In genomic region chr9:89999534-90000370, GRCh38 we compare ENCODE assay signal across 8 cellular contexts.
A peak's percentile ranks its signal among the peaks of the same experiment; 100 is the strongest.
DNase-seq lines count a peak whose midpoint lies in the region; ATAC-seq and TF ChIP-seq lines count a peak whose summit lies in the region.

No MANE protein-coding gene starts in this region.

- peak overlapping the region; percentile 47 for H3K27ac Mint-ChIP-seq in activated CD4-positive, alpha-beta memory T cell treated with anti-CD3 and anti-CD28 coated beads, Interleukin-2, amount 10 ng/mL, durations not matched to agents 7 days and 5 days
- H3K27ac Mint-ChIP-seq in effector memory CD8-positive, alpha-beta T cell, result peak overlapping the region; percentile 33 to 81
- H3K27ac Mint-ChIP-seq in natural killer cell, result peak overlapping the region; percentile 14 to 62

- H3K9me3 Mint-ChIP-seq in activated CD4-positive, alpha-beta memory T cell treated with anti-CD3 and anti-CD28 coated beads, Interleukin-2, amount 10 ng/mL, durations not matched to agents 7 days and 5 days, result no peaks in the 10 kb centered on the region
- H3K9me3 Mint-ChIP-seq in effector memory CD8-positive, alpha-beta T cell, result no peaks in the 10 kb centered on the region
- H3K9me3 Mint-ChIP-seq in natural killer cell, result no peaks in the 10 kb centered on the region

- POLR2A ChIA-PET in activated CD4-positive, alpha-beta memory T cell treated with anti-CD3 and anti-CD28 coated beads, Interleukin-2, amount 10 ng/mL, durations not matched to agents 7 days and 5 days (lab: Charles Lee), result interaction anchor here (0.8 to 1.9 kb wide), 4 partner anchors 10 to 399 kb away, joined by 3 to 6 read pairs (median 4); no protein-coding TSS in a partner anchor

- peaks cover 8% of the 10 kb centered on the region for H3K27me3 Mint-ChIP-seq in activated CD4-positive, alpha-beta memory T cell treated with anti-CD3 and anti-CD28 coated beads, Interleukin-2, amount 10 ng/mL, durations not matched to agents 7 days and 5 days
- H3K27me3 Mint-ChIP-seq in effector memory CD8-positive, alpha-beta T cell, result peaks cover 9% of the 10 kb centered on the region in 2 donors
- H3K27me3 Mint-ChIP-seq in natural killer cell (ENCODE audit: low read depth in 2 of 2), result no peaks in the 10 kb centered on the region

- CTCF ChIA-PET in activated CD4-positive, alpha-beta memory T cell treated with anti-CD3 and anti-CD28 coated beads, Interleukin-2, amount 10 ng/mL, durations not matched to agents 7 days and 5 days (lab: Charles Lee), result interaction anchor here (0.7 to 2.2 kb wide), 5 partner anchors 9 to 406 kb away, joined by 3 to 10 read pairs (median 4); no protein-coding TSS in a partner anchor

- H3K4me3 ChIP-seq in subcutaneous abdominal adipose tissue (ENCODE audit: low read depth in 1 of 5, low read length in 5 of 5), result peak overlapping the region; percentile 50 to 54 (median 54)

- intact Hi-C loops in natural killer cell (cut with micrococcal nuclease), result no loop called here

- H3K4me1 Mint-ChIP-seq in activated CD4-positive, alpha-beta memory T cell treated with anti-CD3 and anti-CD28 coated beads, Interleukin-2, amount 10 ng/mL, durations not matched to agents 7 days and 5 days, result peaks cover 28% of the 10 kb centered on the region
- peaks cover 0 to 16% of the 10 kb centered on the region in 2 donors for H3K4me1 Mint-ChIP-seq in effector memory CD8-positive, alpha-beta T cell (ENCODE audit: low read depth in 2 of 2)
- peaks cover 24 to 29% of the 10 kb centered on the region in 2 donors for H3K4me1 Mint-ChIP-seq in natural killer cell

- H3K4me3 Mint-ChIP-seq in activated CD4-positive, alpha-beta memory T cell treated with anti-CD3 and anti-CD28 coated beads, Interleukin-2, amount 10 ng/mL, durations not matched to agents 7 days and 5 days, result peak overlapping the region; percentile 12
- H3K4me3 Mint-ChIP-seq in effector memory CD8-positive, alpha-beta T cell, result peak overlapping the region; percentile 58 to 62
- H3K4me3 Mint-ChIP-seq in natural killer cell, result peak overlapping the region; percentile 72

- TF ChIP-seq CTCF in natural killer cell (IDR thresholded peaks at IDR 0.05), result no peak

- DNase-seq in NCI-H187 treated with DMSO at 0.1 percent for 48 hours (lab: John Stamatoyannopoulos, UW) (peak; percentile 53), natural killer cell (peak; percentile 19), HUDEP-2 (lab: John Stamatoyannopoulos, UW; ENCODE audit: unreplicated experiment in 76 of 76) (no peak)
- DNase-seq in activated CD4-positive, alpha-beta memory T cell treated with anti-CD3 and anti-CD28 coated beads, Interleukin-2, amount 10 ng/mL, durations not matched to agents 7 days and 5 days, result peak; percentile 65
- DNase-seq in effector memory CD8-positive, alpha-beta T cell, result peak in 2 of 3 experiments; percentile 6

- H3K9ac ChIP-seq in subcutaneous abdominal adipose tissue (ENCODE audit: low read length in 5 of 5), result peak overlapping the region; percentile 5 to 69 (median 48)

- H3K36me3 Mint-ChIP-seq in activated CD4-positive, alpha-beta memory T cell treated with anti-CD3 and anti-CD28 coated beads, Interleukin-2, amount 10 ng/mL, durations not matched to agents 7 days and 5 days (ENCODE audit: low read depth), result no peaks in the 10 kb centered on the region
- H3K36me3 Mint-ChIP-seq in effector memory CD8-positive, alpha-beta T cell (ENCODE audit: insufficient read depth), result no peaks in the 10 kb centered on the region
- H3K36me3 Mint-ChIP-seq in natural killer cell, result no peaks in the 10 kb centered on the region

- H3K9me3 ChIP-seq in subcutaneous abdominal adipose tissue (ENCODE audit: control insufficient read depth in 5 of 5, low read length in 5 of 5), result peaks cover 0 to 6% (median 0%) of the 10 kb centered on the region in 5 donors

- no peaks in the 10 kb centered on the region for H3K27me3 ChIP-seq in subcutaneous abdominal adipose tissue (ENCODE audit: control insufficient read depth in 5 of 5, insufficient read depth in 4 of 5, low read length in 5 of 5)

- peaks cover 10 to 49% (median 47%) of the 10 kb centered on the region in 5 donors for H3K4me1 ChIP-seq in subcutaneous abdominal adipose tissue (ENCODE audit: control insufficient read depth in 5 of 5, insufficient read depth in 5 of 5, low read length in 5 of 5)

- ATAC-seq in GM18502 (IDR thresholded peaks at IDR 0.05; ENCODE audit: poor library complexity, unreplicated experiment) (peak; percentile 96), HG02798 (IDR thresholded peaks at IDR 0.05; ENCODE audit: poor library complexity, unreplicated experiment) (peak; percentile 88), natural killer cell (peak; percentile 80 to 92 (median 87))
- peak; percentile 72 for ATAC-seq in effector memory CD8-positive, alpha-beta T cell (replicated peaks)

- no peaks in the 10 kb centered on the region for H3K36me3 ChIP-seq in subcutaneous abdominal adipose tissue (ENCODE audit: control insufficient read depth in 5 of 5, insufficient read depth in 5 of 5, low read length in 5 of 5)

- peak overlapping the region; percentile 12 for H3K27ac ChIP-seq in subcutaneous abdominal adipose tissue (ENCODE audit: low read depth, low read length)

Comparison
In these comparisons a context has a peak if more than half of its experiments do, and no peak if none do; other contexts are left out.
1. DNase-seq: peak in NCI-H187 treated with DMSO at 0.1 percent for 48 hours (single experiment), activated CD4-positive, alpha-beta memory T cell treated with anti-CD3 and anti-CD28 coated beads, Interleukin-2, amount 10 ng/mL, durations not matched to agents 7 days and 5 days (single experiment), effector memory CD8-positive, alpha-beta T cell (2 of 3) and natural killer cell (single experiment); none in HUDEP-2 (0 of 76).
2. H3K4me3 Mint-ChIP-seq: peak in every context shown above with its lines; median percentile 72 in natural killer cell; 60 in effector memory CD8-positive, alpha-beta T cell; 12 in activated CD4-positive, alpha-beta memory T cell treated with anti-CD3 and anti-CD28 coated beads, Interleukin-2, amount 10 ng/mL, durations not matched to agents 7 days and 5 days.
3. Peak in every context shown above with its lines, with median percentiles within 50 percentile points of each other: ATAC-seq and H3K27ac Mint-ChIP-seq.